Comparison of ENCODE assay signal across 1 cellular context in the genomic region with DNA sequence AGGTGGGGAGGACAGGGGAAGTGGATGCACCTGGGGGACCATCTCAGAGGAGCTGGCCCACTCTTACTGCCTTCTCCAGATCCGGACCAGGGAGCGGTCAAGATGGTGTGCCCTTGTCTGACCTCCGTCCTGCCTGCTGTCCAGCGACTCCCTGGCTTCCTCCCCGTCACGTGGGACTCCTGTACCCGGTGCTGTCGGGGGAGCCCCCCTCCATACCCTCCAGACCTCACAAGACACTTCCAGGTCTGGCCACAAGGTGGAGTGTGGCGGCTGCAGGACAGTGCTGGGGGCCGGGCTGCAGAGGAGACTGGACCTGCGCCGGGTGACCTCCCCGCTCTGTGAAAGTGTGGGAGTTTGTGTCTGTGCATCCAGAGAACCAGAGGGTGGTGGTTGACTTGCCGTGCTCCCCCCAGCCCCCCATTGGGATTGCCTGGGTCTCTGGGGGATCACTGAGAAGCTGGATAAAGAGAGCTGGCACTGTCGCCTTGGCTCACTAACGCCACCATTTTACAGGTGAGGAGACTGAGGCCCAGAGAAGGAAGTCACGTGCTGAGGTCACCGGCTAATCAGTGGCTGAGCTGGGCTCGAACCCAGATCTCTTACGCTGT.
A peak's percentile ranks its signal among the peaks of the same experiment; 100 is the strongest.
TF ChIP-seq lines count a peak whose summit lies in the region.

No MANE protein-coding gene starts in this region.

TF ChIP-seq in HepG2, 621 proteins besides CTCF, POLR2A, EP300 and RAD21 (continued from another document and continues in another):
- TF ChIP-seq, protein P1, sequence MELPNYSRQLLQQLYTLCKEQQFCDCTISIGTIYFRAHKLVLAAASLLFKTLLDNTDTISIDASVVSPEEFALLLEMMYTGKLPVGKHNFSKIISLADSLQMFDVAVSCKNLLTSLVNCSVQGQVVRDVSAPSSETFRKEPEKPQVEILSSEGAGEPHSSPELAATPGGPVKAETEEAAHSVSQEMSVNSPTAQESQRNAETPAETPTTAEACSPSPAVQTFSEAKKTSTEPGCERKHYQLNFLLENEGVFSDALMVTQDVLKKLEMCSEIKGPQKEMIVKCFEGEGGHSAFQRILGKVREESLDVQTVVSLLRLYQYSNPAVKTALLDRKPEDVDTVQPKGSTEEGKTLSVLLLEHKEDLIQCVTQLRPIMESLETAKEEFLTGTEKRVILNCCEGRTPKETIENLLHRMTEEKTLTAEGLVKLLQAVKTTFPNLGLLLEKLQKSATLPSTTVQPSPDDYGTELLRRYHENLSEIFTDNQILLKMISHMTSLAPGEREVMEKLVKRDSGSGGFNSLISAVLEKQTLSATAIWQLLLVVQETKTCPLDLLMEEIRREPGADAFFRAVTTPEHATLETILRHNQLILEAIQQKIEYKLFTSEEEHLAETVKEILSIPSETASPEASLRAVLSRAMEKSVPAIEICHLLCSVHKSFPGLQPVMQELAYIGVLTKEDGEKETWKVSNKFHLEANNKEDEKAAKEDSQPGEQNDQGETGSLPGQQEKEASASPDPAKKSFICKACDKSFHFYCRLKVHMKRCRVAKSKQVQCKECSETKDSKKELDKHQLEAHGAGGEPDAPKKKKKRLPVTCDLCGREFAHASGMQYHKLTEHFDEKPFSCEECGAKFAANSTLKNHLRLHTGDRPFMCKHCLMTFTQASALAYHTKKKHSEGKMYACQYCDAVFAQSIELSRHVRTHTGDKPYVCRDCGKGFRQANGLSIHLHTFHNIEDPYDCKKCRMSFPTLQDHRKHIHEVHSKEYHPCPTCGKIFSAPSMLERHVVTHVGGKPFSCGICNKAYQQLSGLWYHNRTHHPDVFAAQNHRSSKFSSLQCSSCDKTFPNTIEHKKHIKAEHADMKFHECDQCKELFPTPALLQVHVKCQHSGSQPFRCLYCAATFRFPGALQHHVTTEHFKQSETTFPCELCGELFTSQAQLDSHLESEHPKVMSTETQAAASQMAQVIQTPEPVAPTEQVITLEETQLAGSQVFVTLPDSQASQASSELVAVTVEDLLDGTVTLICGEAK (IDR thresholded peaks at IDR 0.05): no peak
- TF ChIP-seq, protein P1 (CRISPR knock-in tag; IDR thresholded peaks at IDR 0.05): no peak
- TF ChIP-seq CEBPB (IDR thresholded peaks at IDR 0.05; ENCODE audit: borderline replicate concordance, low read depth, low read length): no peak
- no peak for TF ChIP-seq TAF1 (CRISPR knock-in tag; IDR thresholded peaks at IDR 0.05)
- TF ChIP-seq ZNF614 (CRISPR knock-in tag; IDR thresholded peaks at IDR 0.05; ENCODE audit: borderline replicate concordance): no peak
- TF ChIP-seq, protein P2, sequence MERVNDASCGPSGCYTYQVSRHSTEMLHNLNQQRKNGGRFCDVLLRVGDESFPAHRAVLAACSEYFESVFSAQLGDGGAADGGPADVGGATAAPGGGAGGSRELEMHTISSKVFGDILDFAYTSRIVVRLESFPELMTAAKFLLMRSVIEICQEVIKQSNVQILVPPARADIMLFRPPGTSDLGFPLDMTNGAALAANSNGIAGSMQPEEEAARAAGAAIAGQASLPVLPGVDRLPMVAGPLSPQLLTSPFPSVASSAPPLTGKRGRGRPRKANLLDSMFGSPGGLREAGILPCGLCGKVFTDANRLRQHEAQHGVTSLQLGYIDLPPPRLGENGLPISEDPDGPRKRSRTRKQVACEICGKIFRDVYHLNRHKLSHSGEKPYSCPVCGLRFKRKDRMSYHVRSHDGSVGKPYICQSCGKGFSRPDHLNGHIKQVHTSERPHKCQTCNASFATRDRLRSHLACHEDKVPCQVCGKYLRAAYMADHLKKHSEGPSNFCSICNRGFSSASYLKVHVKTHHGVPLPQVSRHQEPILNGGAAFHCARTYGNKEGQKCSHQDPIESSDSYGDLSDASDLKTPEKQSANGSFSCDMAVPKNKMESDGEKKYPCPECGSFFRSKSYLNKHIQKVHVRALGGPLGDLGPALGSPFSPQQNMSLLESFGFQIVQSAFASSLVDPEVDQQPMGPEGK (CRISPR knock-in tag; IDR thresholded peaks at IDR 0.05): peak; percentile 88
- TF ChIP-seq KDM3A (CRISPR knock-in tag; IDR thresholded peaks at IDR 0.05; ENCODE audit: low read depth): no peak
- no peak for TF ChIP-seq JARID2 (CRISPR knock-in tag; IDR thresholded peaks at IDR 0.05; ENCODE audit: insufficient replicate concordance)
- no peak for TF ChIP-seq SAFB2 (CRISPR knock-in tag; IDR thresholded peaks at IDR 0.05; ENCODE audit: borderline replicate concordance, low read depth)
- TF ChIP-seq, protein P3, sequence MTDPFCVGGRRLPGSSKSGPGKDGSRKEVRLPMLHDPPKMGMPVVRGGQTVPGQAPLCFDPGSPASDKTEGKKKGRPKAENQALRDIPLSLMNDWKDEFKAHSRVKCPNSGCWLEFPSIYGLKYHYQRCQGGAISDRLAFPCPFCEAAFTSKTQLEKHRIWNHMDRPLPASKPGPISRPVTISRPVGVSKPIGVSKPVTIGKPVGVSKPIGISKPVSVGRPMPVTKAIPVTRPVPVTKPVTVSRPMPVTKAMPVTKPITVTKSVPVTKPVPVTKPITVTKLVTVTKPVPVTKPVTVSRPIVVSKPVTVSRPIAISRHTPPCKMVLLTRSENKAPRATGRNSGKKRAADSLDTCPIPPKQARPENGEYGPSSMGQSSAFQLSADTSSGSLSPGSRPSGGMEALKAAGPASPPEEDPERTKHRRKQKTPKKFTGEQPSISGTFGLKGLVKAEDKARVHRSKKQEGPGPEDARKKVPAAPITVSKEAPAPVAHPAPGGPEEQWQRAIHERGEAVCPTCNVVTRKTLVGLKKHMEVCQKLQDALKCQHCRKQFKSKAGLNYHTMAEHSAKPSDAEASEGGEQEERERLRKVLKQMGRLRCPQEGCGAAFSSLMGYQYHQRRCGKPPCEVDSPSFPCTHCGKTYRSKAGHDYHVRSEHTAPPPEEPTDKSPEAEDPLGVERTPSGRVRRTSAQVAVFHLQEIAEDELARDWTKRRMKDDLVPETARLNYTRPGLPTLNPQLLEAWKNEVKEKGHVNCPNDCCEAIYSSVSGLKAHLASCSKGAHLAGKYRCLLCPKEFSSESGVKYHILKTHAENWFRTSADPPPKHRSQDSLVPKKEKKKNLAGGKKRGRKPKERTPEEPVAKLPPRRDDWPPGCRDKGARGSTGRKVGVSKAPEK (CRISPR knock-in tag; IDR thresholded peaks at IDR 0.05; ENCODE audit: borderline replicate concordance): no peak
- TF ChIP-seq YEATS2 (CRISPR knock-in tag; IDR thresholded peaks at IDR 0.05; ENCODE audit: borderline replicate concordance): no peak
- 0 out of 2 replicates have a peak, but pooled peaks have one; percentile 24 for TF ChIP-seq ZNF33B (CRISPR knock-in tag; IDR thresholded peaks at IDR 0.05)
- no peak for TF ChIP-seq HNF4A (CRISPR knock-in tag; IDR thresholded peaks at IDR 0.05)
- TF ChIP-seq HNRNPK (IDR thresholded peaks at IDR 0.05; ENCODE audit: low read depth, low read length, poor library complexity, severe bottlenecking): no peak
- TF ChIP-seq SALL1 (CRISPR knock-in tag; IDR thresholded peaks at IDR 0.05): peak; percentile 50; the same call in 1 of the 2 replicates
- TF ChIP-seq ZBTB42 (CRISPR knock-in tag; IDR thresholded peaks at IDR 0.05): no peak
- 0 out of 2 replicates have a peak, but pooled peaks have one; percentile 23 for TF ChIP-seq ZNF768 (CRISPR knock-in tag; IDR thresholded peaks at IDR 0.05)
- no peak for TF ChIP-seq KAT7 (CRISPR knock-in tag; IDR thresholded peaks at IDR 0.05; ENCODE audit: borderline replicate concordance)
- no peak for TF ChIP-seq NONO (IDR thresholded peaks at IDR 0.05)
- TF ChIP-seq NONO (CRISPR knock-in tag; conservative IDR thresholded peaks at IDR 0.05): peak; percentile 49; the same call in 1 of the 2 replicates
- TF ChIP-seq, protein P4, sequence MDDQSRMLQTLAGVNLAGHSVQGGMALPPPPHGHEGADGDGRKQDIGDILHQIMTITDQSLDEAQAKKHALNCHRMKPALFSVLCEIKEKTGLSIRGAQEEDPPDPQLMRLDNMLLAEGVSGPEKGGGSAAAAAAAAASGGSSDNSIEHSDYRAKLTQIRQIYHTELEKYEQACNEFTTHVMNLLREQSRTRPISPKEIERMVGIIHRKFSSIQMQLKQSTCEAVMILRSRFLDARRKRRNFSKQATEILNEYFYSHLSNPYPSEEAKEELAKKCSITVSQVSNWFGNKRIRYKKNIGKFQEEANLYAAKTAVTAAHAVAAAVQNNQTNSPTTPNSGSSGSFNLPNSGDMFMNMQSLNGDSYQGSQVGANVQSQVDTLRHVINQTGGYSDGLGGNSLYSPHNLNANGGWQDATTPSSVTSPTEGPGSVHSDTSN (CRISPR knock-in tag; IDR thresholded peaks at IDR 0.05; ENCODE audit: borderline replicate concordance): no peak
- TF ChIP-seq, protein P5, sequence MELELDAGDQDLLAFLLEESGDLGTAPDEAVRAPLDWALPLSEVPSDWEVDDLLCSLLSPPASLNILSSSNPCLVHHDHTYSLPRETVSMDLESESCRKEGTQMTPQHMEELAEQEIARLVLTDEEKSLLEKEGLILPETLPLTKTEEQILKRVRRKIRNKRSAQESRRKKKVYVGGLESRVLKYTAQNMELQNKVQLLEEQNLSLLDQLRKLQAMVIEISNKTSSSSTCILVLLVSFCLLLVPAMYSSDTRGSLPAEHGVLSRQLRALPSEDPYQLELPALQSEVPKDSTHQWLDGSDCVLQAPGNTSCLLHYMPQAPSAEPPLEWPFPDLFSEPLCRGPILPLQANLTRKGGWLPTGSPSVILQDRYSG (CRISPR knock-in tag; IDR thresholded peaks at IDR 0.05): no peak
- TF ChIP-seq ZNF605 (CRISPR knock-in tag; IDR thresholded peaks at IDR 0.05): no peak
- TF ChIP-seq ZNF746 (CRISPR knock-in tag; IDR thresholded peaks at IDR 0.05): no peak
- TF ChIP-seq TRIM24 (CRISPR knock-in tag; IDR thresholded peaks at IDR 0.05): no peak
- TF ChIP-seq, protein P6, sequence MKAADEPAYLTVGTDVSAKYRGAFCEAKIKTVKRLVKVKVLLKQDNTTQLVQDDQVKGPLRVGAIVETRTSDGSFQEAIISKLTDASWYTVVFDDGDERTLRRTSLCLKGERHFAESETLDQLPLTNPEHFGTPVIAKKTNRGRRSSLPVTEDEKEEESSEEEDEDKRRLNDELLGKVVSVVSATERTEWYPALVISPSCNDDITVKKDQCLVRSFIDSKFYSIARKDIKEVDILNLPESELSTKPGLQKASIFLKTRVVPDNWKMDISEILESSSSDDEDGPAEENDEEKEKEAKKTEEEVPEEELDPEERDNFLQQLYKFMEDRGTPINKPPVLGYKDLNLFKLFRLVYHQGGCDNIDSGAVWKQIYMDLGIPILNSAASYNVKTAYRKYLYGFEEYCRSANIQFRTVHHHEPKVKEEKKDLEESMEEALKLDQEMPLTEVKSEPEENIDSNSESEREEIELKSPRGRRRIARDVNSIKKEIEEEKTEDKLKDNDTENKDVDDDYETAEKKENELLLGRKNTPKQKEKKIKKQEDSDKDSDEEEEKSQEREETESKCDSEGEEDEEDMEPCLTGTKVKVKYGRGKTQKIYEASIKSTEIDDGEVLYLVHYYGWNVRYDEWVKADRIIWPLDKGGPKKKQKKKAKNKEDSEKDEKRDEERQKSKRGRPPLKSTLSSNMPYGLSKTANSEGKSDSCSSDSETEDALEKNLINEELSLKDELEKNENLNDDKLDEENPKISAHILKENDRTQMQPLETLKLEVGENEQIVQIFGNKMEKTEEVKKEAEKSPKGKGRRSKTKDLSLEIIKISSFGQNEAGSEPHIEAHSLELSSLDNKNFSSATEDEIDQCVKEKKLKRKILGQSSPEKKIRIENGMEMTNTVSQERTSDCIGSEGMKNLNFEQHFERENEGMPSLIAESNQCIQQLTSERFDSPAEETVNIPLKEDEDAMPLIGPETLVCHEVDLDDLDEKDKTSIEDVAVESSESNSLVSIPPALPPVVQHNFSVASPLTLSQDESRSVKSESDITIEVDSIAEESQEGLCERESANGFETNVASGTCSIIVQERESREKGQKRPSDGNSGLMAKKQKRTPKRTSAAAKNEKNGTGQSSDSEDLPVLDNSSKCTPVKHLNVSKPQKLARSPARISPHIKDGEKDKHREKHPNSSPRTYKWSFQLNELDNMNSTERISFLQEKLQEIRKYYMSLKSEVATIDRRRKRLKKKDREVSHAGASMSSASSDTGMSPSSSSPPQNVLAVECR (CRISPR knock-in tag; IDR thresholded peaks at IDR 0.05; ENCODE audit: borderline replicate concordance): peak; percentile 28; the same call in 1 of the 2 replicates
- TF ChIP-seq U2AF1 (optimal IDR thresholded peaks at IDR 0.05; ENCODE audit: low read depth, low read length): no peak
- TF ChIP-seq, protein P7, sequence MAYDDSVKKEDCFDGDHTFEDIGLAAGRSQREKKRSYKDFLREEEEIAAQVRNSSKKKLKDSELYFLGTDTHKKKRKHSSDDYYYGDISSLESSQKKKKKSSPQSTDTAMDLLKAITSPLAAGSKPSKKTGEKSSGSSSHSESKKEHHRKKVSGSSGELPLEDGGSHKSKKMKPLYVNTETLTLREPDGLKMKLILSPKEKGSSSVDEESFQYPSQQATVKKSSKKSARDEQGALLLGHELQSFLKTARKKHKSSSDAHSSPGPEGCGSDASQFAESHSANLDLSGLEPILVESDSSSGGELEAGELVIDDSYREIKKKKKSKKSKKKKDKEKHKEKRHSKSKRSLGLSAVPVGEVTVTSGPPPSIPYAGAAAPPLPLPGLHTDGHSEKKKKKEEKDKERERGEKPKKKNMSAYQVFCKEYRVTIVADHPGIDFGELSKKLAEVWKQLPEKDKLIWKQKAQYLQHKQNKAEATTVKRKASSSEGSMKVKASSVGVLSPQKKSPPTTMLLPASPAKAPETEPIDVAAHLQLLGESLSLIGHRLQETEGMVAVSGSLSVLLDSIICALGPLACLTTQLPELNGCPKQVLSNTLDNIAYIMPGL (CRISPR knock-in tag; IDR thresholded peaks at IDR 0.05; ENCODE audit: borderline replicate concordance in 1 of 2, low read depth in 1 of 2): 0 out of 4 replicates have a peak, but pooled peaks have one; percentile 33 to 44
- 0 out of 2 replicates have a peak, but pooled peaks have one; percentile 34 for TF ChIP-seq ZNF350 (CRISPR knock-in tag; IDR thresholded peaks at IDR 0.05; ENCODE audit: borderline replicate concordance, low read depth)
- no peak for TF ChIP-seq FOXA1 (IDR thresholded peaks at IDR 0.05)
- no peak for TF ChIP-seq FOXA1 (CRISPR knock-in tag; IDR thresholded peaks at IDR 0.05)
- no peak for TF ChIP-seq ZNF607 (CRISPR knock-in tag; IDR thresholded peaks at IDR 0.05; ENCODE audit: borderline replicate concordance)
- no peak for TF ChIP-seq KDM6A (CRISPR knock-in tag; IDR thresholded peaks at IDR 0.05; ENCODE audit: low read depth)
